ENCODE assay signal across 9 cellular contexts in the genomic region with DNA sequence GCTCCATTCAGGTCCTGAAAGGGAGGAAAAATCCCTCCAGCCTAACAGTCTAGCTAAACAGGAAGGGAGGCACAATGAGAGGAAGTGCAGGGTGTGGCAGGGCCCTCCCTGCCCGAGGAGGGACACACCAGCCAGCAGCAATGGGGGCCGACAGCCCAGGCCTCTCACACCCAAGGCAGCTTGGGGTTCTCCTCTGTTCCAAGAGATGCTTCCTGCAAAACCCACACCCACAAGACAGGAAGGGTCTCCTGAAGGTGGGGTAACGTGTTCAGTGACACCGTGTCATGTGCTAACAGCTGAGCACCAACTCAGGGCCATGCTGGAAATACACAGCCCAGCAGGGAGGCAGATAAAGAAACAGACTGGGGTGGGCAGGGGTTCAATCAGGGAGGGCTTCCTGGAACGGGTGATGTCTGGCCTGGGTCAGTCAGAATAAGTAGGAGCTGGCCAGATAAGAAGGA. TPM values are rescaled to one million over a fixed set of nuclear protein-coding genes. Genes with fewer than 3 reads are reported as not detected.
DNase-seq lines count a peak whose midpoint lies in the region; ATAC-seq and TF ChIP-seq lines count a peak whose summit lies in the region.
"Had no signal": no experiment of that assay in that cellular context is flagged by ENCODE, and none has a peak within 500 bp of the region (broad histone marks: within the 10 kb centered on the region; RNA-seq: fewer than 3 reads in every experiment).

No MANE protein-coding gene starts in this region.

- peaks cover 42% of the 10 kb centered on the region for H3K36me3 Mint-ChIP-seq in activated CD4-positive, alpha-beta memory T cell treated with anti-CD3 and anti-CD28 coated beads for 36 hours
- H3K36me3 Mint-ChIP-seq in GM23338 (ENCODE audit: low read depth): no peaks in the 10 kb centered on the region

- intact Hi-C loops in activated CD4-positive, alpha-beta memory T cell treated with anti-CD3 and anti-CD28 coated beads for 36 hours (cut with micrococcal nuclease): no loop called here
- intact Hi-C loops in OCI-LY7 (cut with micrococcal nuclease; ENCODE audit: unreplicated experiment): no loop called here

- H3K4me1 Mint-ChIP-seq in activated CD4-positive, alpha-beta memory T cell treated with anti-CD3 and anti-CD28 coated beads for 36 hours (ENCODE audit: low read depth): peaks cover 62% of the 10 kb centered on the region
- H3K4me1 Mint-ChIP-seq in GM23338: peaks cover 27% of the 10 kb centered on the region

- H3K4me2 ChIP-seq in GM23338: no peak overlapping the region
- H3K4me2 ChIP-seq in OCI-LY7 (ENCODE audit: low read length): no peak overlapping the region

- H3K79me2 ChIP-seq in GM23338 (replicated peaks; ENCODE audit: insufficient read depth) (no peaks in the 10 kb centered on the region), OCI-LY7 (ENCODE audit: insufficient read depth, low read depth, low read length) (no peaks in the 10 kb centered on the region)

- H3K9me2 ChIP-seq in GM23338 (ENCODE audit: insufficient read depth): no peaks in the 10 kb centered on the region
- H3K9me2 ChIP-seq in OCI-LY7 (ENCODE audit: insufficient read depth, low read length): no peaks in the 10 kb centered on the region

- CTCF ChIA-PET in activated CD4-positive, alpha-beta memory T cell treated with anti-CD3 and anti-CD28 coated beads for 36 hours (lab: Charles Lee): interaction anchor here (0.8 to 20.3 kb wide), 10 partner anchors 9 to 154 kb away, joined by 3 to 261 read pairs (median 5); no protein-coding TSS in a partner anchor
- CTCF ChIA-PET in OCI-LY7 (lab: Charles Lee; ENCODE audit: unreplicated experiment): no interaction called here

- H3K4me3 ChIP-seq in cardiac muscle cell (no peak overlapping the region), GM23338 (no peak overlapping the region), OCI-LY7 (ENCODE audit: low read depth, low read length, poor library complexity, severe bottlenecking) (no peak overlapping the region)

- POLR2A ChIA-PET in activated CD4-positive, alpha-beta memory T cell treated with anti-CD3 and anti-CD28 coated beads for 36 hours (lab: Charles Lee): interaction anchor here (0.7 to 3.2 kb wide), 5 partner anchors 10 to 493 kb away, joined by 3 to 26 read pairs (median 5); a partner anchor contains a TSS
- POLR2A ChIA-PET in OCI-LY7 (lab: Charles Lee): no interaction called here

- peak overlapping the region; percentile 58 for H3K4me3 Mint-ChIP-seq in activated CD4-positive, alpha-beta memory T cell treated with anti-CD3 and anti-CD28 coated beads for 36 hours
- H3K4me3 Mint-ChIP-seq in GM23338: no peak overlapping the region

- peak overlapping the region; percentile 96 for H3K27ac Mint-ChIP-seq in activated CD4-positive, alpha-beta memory T cell treated with anti-CD3 and anti-CD28 coated beads for 36 hours
- no peak overlapping the region; the same call in 1 of the 2 replicates for H3K27ac Mint-ChIP-seq in GM23338

- TF ChIP-seq CTCF in cardiac muscle cell (IDR thresholded peaks at IDR 0.05; ENCODE audit: low read depth, low read length): no peak
- no peak for TF ChIP-seq CTCF in GM23338 (conservative IDR thresholded peaks at IDR 0.05; ENCODE audit: low read depth in 2 of 2)
- no peak for TF ChIP-seq CTCF in OCI-LY7 (conservative IDR thresholded peaks at IDR 0.05; ENCODE audit: low read length)

- peak overlapping the region; percentile 64 for H3K27ac ChIP-seq in cardiac muscle cell
- H3K27ac ChIP-seq in GM23338 (ENCODE audit: low read depth): no peak overlapping the region
- no peak overlapping the region for H3K27ac ChIP-seq in OCI-LY7 (ENCODE audit: low read depth, low read length, poor library complexity, severe bottlenecking)

- H3K27me3 Mint-ChIP-seq in activated CD4-positive, alpha-beta memory T cell treated with anti-CD3 and anti-CD28 coated beads for 36 hours: no peaks in the 10 kb centered on the region
- peaks cover 10% of the 10 kb centered on the region for H3K27me3 Mint-ChIP-seq in GM23338 (ENCODE audit: insufficient read depth, low read depth, poor library complexity)

- no peaks in the 10 kb centered on the region for H3K36me3 ChIP-seq in cardiac muscle cell
- H3K36me3 ChIP-seq in GM23338 (ENCODE audit: insufficient read depth): no peaks in the 10 kb centered on the region
- H3K36me3 ChIP-seq in OCI-LY7 (ENCODE audit: insufficient read depth, low read length): no peaks in the 10 kb centered on the region

- no peak overlapping the region for H2AFZ ChIP-seq in GM23338
- no peak overlapping the region for H2AFZ ChIP-seq in OCI-LY7 (ENCODE audit: low read length)

- DNase-seq in ELR (ENCODE audit: low read depth): peak; percentile 45
- DNase-seq in activated CD4-positive, alpha-beta memory T cell treated with anti-CD3 and anti-CD28 coated beads for 36 hours: no peak
- DNase-seq in cardiac muscle cell (ENCODE audit: low read depth in 1 of 2, low spot score in 1 of 2): peak in 1 of 2 donors; percentile 53
- peak; percentile 78 for DNase-seq in pulmonary artery endothelial cell (ENCODE audit: low read depth, low spot score)
- no peak for DNase-seq in GM23338 (ENCODE audit: low spot score)
- DNase-seq in OCI-LY7 (ENCODE audit: low spot score): no peak
- no peak for DNase-seq in NCI-H748 (lab: John Stamatoyannopoulos, UW; ENCODE audit: unreplicated experiment)
- no peak for DNase-seq in amygdala (lab: John Stamatoyannopoulos, UW)
- DNase-seq: activated CD8-positive, alpha-beta memory T cell treated with anti-CD3 and anti-CD28 coated beads for 24 hours had no signal

- peaks cover 15% of the 10 kb centered on the region for H3K4me1 ChIP-seq in cardiac muscle cell (ENCODE audit: low read depth)
- H3K4me1 ChIP-seq in GM23338 (ENCODE audit: insufficient read depth): peaks cover 8% of the 10 kb centered on the region
- H3K4me1 ChIP-seq in OCI-LY7 (ENCODE audit: insufficient read depth, low read length, poor library complexity, severe bottlenecking): peaks cover 16% of the 10 kb centered on the region

- H3K9me3 ChIP-seq in cardiac muscle cell (ENCODE audit: low read depth) (no peaks in the 10 kb centered on the region), OCI-LY7 (ENCODE audit: low read length) (no peaks in the 10 kb centered on the region)

- no peaks in the 10 kb centered on the region; the same call in 1 of the 2 replicates for H4K20me1 ChIP-seq in GM23338 (replicated peaks; ENCODE audit: insufficient read depth)
- H4K20me1 ChIP-seq in OCI-LY7 (ENCODE audit: insufficient read depth, low read length): no peaks in the 10 kb centered on the region

- no peak for ATAC-seq in GM23338

- H3K27me3 ChIP-seq in cardiac muscle cell (no peaks in the 10 kb centered on the region), GM23338 (ENCODE audit: insufficient read depth) (no peaks in the 10 kb centered on the region)

- H3K9me3 Mint-ChIP-seq in activated CD4-positive, alpha-beta memory T cell treated with anti-CD3 and anti-CD28 coated beads for 36 hours: no peaks in the 10 kb centered on the region
- H3K9me3 Mint-ChIP-seq in GM23338: no peaks in the 10 kb centered on the region

- BruUV-seq in OCI-LY7 (replicated peaks; lab: Mats Ljungman, UMichigan): no TSS peak

- no peaks in the 10 kb centered on the region for H3F3A ChIP-seq in GM23338 (replicated peaks; ENCODE audit: low read depth)

TF ChIP-seq in GM23338, 12 proteins besides CTCF, POLR2A, EP300 and RAD21 (continues in another document):
- TF ChIP-seq JUNB (IDR thresholded peaks at IDR 0.05; ENCODE audit: unreplicated experiment) (no peak), ZNF114 (CRISPR knock-in tag; IDR thresholded peaks at IDR 0.05) (no peak), EZH2 (IDR thresholded peaks at IDR 0.05; ENCODE audit: low read depth, unreplicated experiment) (no peak), ZNF331 (CRISPR knock-in tag; IDR thresholded peaks at IDR 0.05; ENCODE audit: low read depth) (no peak), NANOG (IDR thresholded peaks at IDR 0.05; ENCODE audit: borderline replicate concordance) (no peak), CREB1 (CRISPR knock-in tag; IDR thresholded peaks at IDR 0.05; ENCODE audit: low read depth) (no peak)

RNA-seq across cellular contexts. Expression of a gene that starts 10.2 kb away (rescaled TPM):
- total RNA-seq in activated CD4-positive, alpha-beta memory T cell treated with anti-CD3 and anti-CD28 coated beads for 36 hours: 100 to 1,000 TPM; 137 to 144 TPM
- total RNA-seq in cardiac muscle cell (43.8 and 59.1 TPM in 2 replicates), pulmonary artery endothelial cell (371 and 382 TPM in 2 replicates), OCI-LY7 (2022) (25.3 and 32.8 TPM in 2 replicates)
- polyA plus RNA-seq in cardiac muscle cell (42.4 and 57.8 TPM in 2 replicates), GM23338 (2016; fragmentation: Nextera tagmentation; extraction: Ambion mirVana) (10.4 and 11.0 TPM in 2 replicates)
- 45.0 and 48.0 TPM in 2 replicates for total RNA-seq in GM23338 (2014; rRNA removed; shearing (Covaris generic))
- total RNA-seq in OCI-LY7 (2014; rRNA removed; shearing (Covaris generic)): 13.5 and 20.0 TPM in 2 replicates

Comparison
In these comparisons a context has a peak if more than half of its experiments do, and no peak if none do; other contexts are left out.
1. DNase-seq: peak in ELR (single experiment) and pulmonary artery endothelial cell (single experiment); none in activated CD4-positive, alpha-beta memory T cell treated with anti-CD3 and anti-CD28 coated beads for 36 hours (single experiment), GM23338 (single experiment), OCI-LY7 (single experiment), NCI-H748 (single experiment) and amygdala (0 of 56).